8 cellular contexts compared by ENCODE assay signal in genomic region chr20:63519765-63520593, GRCh38. TPM values are rescaled to one million over a fixed set of nuclear protein-coding genes. Genes with fewer than 3 reads are reported as not detected.
DNase-seq lines count a peak whose midpoint lies in the region; ATAC-seq, FAIRE-seq and TF ChIP-seq lines count a peak whose summit lies in the region.

No MANE protein-coding gene starts in this region.

- TF ChIP-seq EP300 in HepG2 (IDR thresholded peaks at IDR 0.05; ENCODE audit: low read depth in 2 of 2, low read length in 2 of 2) (no peak), HepG2 (CRISPR knock-in tag; IDR thresholded peaks at IDR 0.05; ENCODE audit: borderline replicate concordance) (no peak)

- H3K4me2 ChIP-seq in HepG2 (ENCODE audit: low read depth, low read length), result peak overlapping the region; percentile 70

- H3K27ac ChIP-seq in VCaP, result peak overlapping the region; percentile 96
- no peak overlapping the region for H3K27ac ChIP-seq in HepG2 (ENCODE audit: extremely low read length, insufficient read depth, low read length)

- no peaks in the 10 kb centered on the region for H3K9me3 ChIP-seq in HepG2 (ENCODE audit: low read length)

- no peak for TF ChIP-seq POLR2A in HepG2 (IDR thresholded peaks at IDR 0.05; ENCODE audit: insufficient read depth in 1 of 2, low read depth in 2 of 2, low read length in 2 of 2)

- 11% methylated on average over 62 of the region's 73 CpGs for WGBS in HepG2 (ENCODE audit: low lambda C conversion rate)

- FAIRE-seq in HTR-8/SVneo (lab: Jason Lieb, UNC) (peak; percentile 94), HepG2 (lab: Jason Lieb, UNC) (no peak), RCC 7860 (lab: Jason Lieb, UNC) (no peak)

- H3K4me1 ChIP-seq in HepG2 (ENCODE audit: insufficient read depth, low read length), result peaks cover 11% of the 10 kb centered on the region

- in situ Hi-C loops in HepG2 (cut with HindIII; ENCODE audit: extremely low pct_ligation_motif_present, low pct_unique_long_range_greater_than_20kb), result no loop called here

- TF ChIP-seq RAD21 in HepG2 (CRISPR knock-in tag; IDR thresholded peaks at IDR 0.05), result no peak

- H3K4me3 ChIP-seq in HepG2 (replicated peaks in 1 of 3; ENCODE audit: insufficient read depth in 1 of 3, low read depth in 2 of 3, low read length in 3 of 3), result peak overlapping the region; percentile 56 to 69 (median 61); a peak in 4 of 6 replicates

- no peak overlapping the region for H2AFZ ChIP-seq in HepG2 (ENCODE audit: low read length)

- ATAC-seq in GM21390 (IDR thresholded peaks at IDR 0.05; ENCODE audit: unreplicated experiment) (peak; percentile 46), HepG2 (peak; percentile 46)

- peaks cover 24 to 56% of the 10 kb centered on the region in 2 experiments for H3K27me3 ChIP-seq in HepG2 (ENCODE audit: control insufficient read depth in 1 of 2, insufficient read depth in 2 of 2, low read length in 2 of 2)

- peaks cover 2% of the 10 kb centered on the region; the same call in 1 of the 2 replicates for H4K20me1 ChIP-seq in HepG2 (ENCODE audit: insufficient read depth, low read length)

- CTCF ChIA-PET in HepG2 (lab: Yijun Ruan, JAX; ENCODE audit: low intra/inter-chr PET ratio, low total read pairs), result interaction anchor here (1.5 kb wide), 1 partner anchor 24 kb away, joined by 4 read pairs; no protein-coding TSS in a partner anchor

- H3K9ac ChIP-seq in HepG2 (ENCODE audit: insufficient read depth, low read depth, low read length), result no peak overlapping the region

- POLR2A ChIA-PET in HepG2 (lab: Yijun Ruan, JAX), result interaction anchor here (0.6 to 2.1 kb wide), 5 partner anchors 16 to 107 kb away, joined by 3 to 9 read pairs (median 5); partner anchors contain the start of genes GMEB2 and HELZ2

- no peaks in the 10 kb centered on the region for H3K36me3 ChIP-seq in HepG2 (replicated peaks in 1 of 2; ENCODE audit: control insufficient read depth in 1 of 2, insufficient read depth in 2 of 2, low read length in 2 of 2)

- DNase-seq in D341Med (ENCODE audit: low spot score) (peak; percentile 88), HTR-8/SVneo (ENCODE audit: insufficient read length, low spot score) (peak; percentile 92), cerebellum (ENCODE audit: low spot score) (peak; percentile 63), HepG2 (ENCODE audit: low spot score) (no peak), RCC 7860 (ENCODE audit: low spot score) (no peak)
- peak in 2 of 3 experiments; percentile 31 to 68 for DNase-seq in stimulated activated CD4-positive, alpha-beta T cell treated with anti-CD3 and anti-CD28 coated beads, TNF-alpha, amount 100 ng/mL, for 24 hours (ENCODE audit: low read depth in 3 of 3)

- intact Hi-C loops in HepG2 (cut with micrococcal nuclease; ENCODE audit: unreplicated experiment), result no loop called here

- TF ChIP-seq CTCF in VCaP (conservative IDR thresholded peaks at IDR 0.05) (peak; percentile 41), HepG2 (CRISPR knock-in tag; IDR thresholded peaks at IDR 0.05) (peak; percentile 38; the same call in 1 of the 2 replicates)

- H3K79me2 ChIP-seq in HepG2 (ENCODE audit: insufficient read depth, low read length), result no peaks in the 10 kb centered on the region

- no TSS peak for BruUV-seq in HepG2 (replicated peaks; lab: Mats Ljungman, UMichigan)

RNA-seq across cellular contexts. Expression of gene PPDPF, which starts 0.6 kb away (rescaled TPM):
- total RNA-seq in cerebellum (48.6 TPM), HepG2 (2016; rRNA removed; fragmentation: Illumina TruSeq; extraction: Trizol) (6.0 and 7.0 TPM in 2 replicates)
- 21.9 and 23.8 TPM in 2 replicates for total RNA-seq in HepG2 (2016; cell fraction: cytosol; rRNA removed; fragmentation: Illumina TruSeq; extraction: Trizol; ENCODE audit: low read depth)
- 4.3 and 5.4 TPM in 2 replicates for total RNA-seq in HepG2 (2016; cell fraction: insoluble cytoplasmic fraction; rRNA removed; fragmentation: Illumina TruSeq; extraction: Trizol)
- 16.4 and 22.5 TPM in 2 replicates for total RNA-seq in HepG2 (2016; cell fraction: membrane; rRNA removed; fragmentation: Illumina TruSeq; extraction: Trizol)
- total RNA-seq in HepG2 (2016; cell fraction: nucleus; rRNA removed; fragmentation: Illumina TruSeq; extraction: Trizol), result 5.4 and 6.2 TPM in 2 replicates
- 1.8 and 2.2 TPM in 2 replicates for polyA plus RNA-seq in HepG2 (2011; rRNA removed)
- 2.4 and 6.2 TPM in 2 replicates for polyA plus RNA-seq in HepG2 (2011; cell fraction: cytosol; rRNA removed)
- polyA plus RNA-seq in HepG2 (2011; cell fraction: nucleus; rRNA removed), result 6.3 and 9.5 TPM in 2 replicates
- polyA plus RNA-seq in HepG2 (2012), result 12.0 and 18.6 TPM in 2 replicates
- polyA plus RNA-seq in HepG2 (2016; cell fraction: cytosol; fragmentation: Illumina TruSeq; extraction: Trizol; ENCODE audit: low read depth), result 606 and 718 TPM in 2 replicates
- 42.4 and 57.7 TPM in 2 replicates for polyA plus RNA-seq in HepG2 (2016; cell fraction: insoluble cytoplasmic fraction; fragmentation: Illumina TruSeq; extraction: Trizol; ENCODE audit: low read depth)
- 288 and 295 TPM in 2 replicates for polyA plus RNA-seq in HepG2 (2016; cell fraction: membrane; fragmentation: Illumina TruSeq; extraction: Trizol; ENCODE audit: low read depth)
- polyA plus RNA-seq in HepG2 (2016; cell fraction: nucleus; fragmentation: Illumina TruSeq; extraction: Trizol; ENCODE audit: insufficient read depth, low read depth), result 40.1 and 40.2 TPM in 2 replicates
- polyA minus RNA-seq in HepG2 (2011; rRNA and poly(A)+ RNA removed; ENCODE audit: low replicate concordance), result 8.4 and 13.9 TPM in 2 replicates
- polyA minus RNA-seq in HepG2 (2011; cell fraction: cytosol; rRNA and poly(A)+ RNA removed), result 15.8 and 39.4 TPM in 2 replicates
- 4.5 and 4.8 TPM in 2 replicates for polyA minus RNA-seq in HepG2 (2011; cell fraction: nucleus; rRNA and poly(A)+ RNA removed)

RNA-seq across cellular contexts. Expression of gene PTK6, which starts 17.2 kb away (rescaled TPM):
- total RNA-seq in cerebellum (not detected), HepG2 (2016; rRNA removed; fragmentation: Illumina TruSeq; extraction: Trizol) (not detected in 2 replicates)
- not detected in 2 replicates for total RNA-seq in HepG2 (2016; cell fraction: cytosol; rRNA removed; fragmentation: Illumina TruSeq; extraction: Trizol; ENCODE audit: low read depth)
- total RNA-seq in HepG2 (2016; cell fraction: insoluble cytoplasmic fraction; rRNA removed; fragmentation: Illumina TruSeq; extraction: Trizol), result not detected in 2 replicates
- not detected in 2 replicates for total RNA-seq in HepG2 (2016; cell fraction: membrane; rRNA removed; fragmentation: Illumina TruSeq; extraction: Trizol)
- not detected in 2 replicates for total RNA-seq in HepG2 (2016; cell fraction: nucleus; rRNA removed; fragmentation: Illumina TruSeq; extraction: Trizol)
- polyA plus RNA-seq in HepG2 (2011; rRNA removed), result 0.07 and 0.08 TPM in 2 replicates
- 0.05 and 0.08 TPM in 2 replicates for polyA plus RNA-seq in HepG2 (2011; cell fraction: cytosol; rRNA removed)
- 0.27 and 0.42 TPM in 2 replicates for polyA plus RNA-seq in HepG2 (2011; cell fraction: nucleus; rRNA removed)
- polyA plus RNA-seq in HepG2 (2012), result 0.09 and 0.11 TPM in 2 replicates
- polyA plus RNA-seq in HepG2 (2016; cell fraction: cytosol; fragmentation: Illumina TruSeq; extraction: Trizol; ENCODE audit: low read depth), result not detected in 2 replicates
- not detected in 2 replicates for polyA plus RNA-seq in HepG2 (2016; cell fraction: insoluble cytoplasmic fraction; fragmentation: Illumina TruSeq; extraction: Trizol; ENCODE audit: low read depth)
- polyA plus RNA-seq in HepG2 (2016; cell fraction: membrane; fragmentation: Illumina TruSeq; extraction: Trizol; ENCODE audit: low read depth), result not detected in 2 replicates
- polyA plus RNA-seq in HepG2 (2016; cell fraction: nucleus; fragmentation: Illumina TruSeq; extraction: Trizol; ENCODE audit: insufficient read depth, low read depth), result not detected in 2 replicates
- polyA minus RNA-seq in HepG2 (2011; rRNA and poly(A)+ RNA removed; ENCODE audit: low replicate concordance), result 0.18 and 9.4 TPM in 2 replicates
- not detected in 2 replicates for polyA minus RNA-seq in HepG2 (2011; cell fraction: cytosol; rRNA and poly(A)+ RNA removed)
- polyA minus RNA-seq in HepG2 (2011; cell fraction: nucleus; rRNA and poly(A)+ RNA removed), result 0.12 and 0.13 TPM in 2 replicates

RNA-seq across cellular contexts. Expression of gene EEF1A2, which starts 21.1 kb away (rescaled TPM):
- total RNA-seq in cerebellum (78.4 TPM), HepG2 (2016; rRNA removed; fragmentation: Illumina TruSeq; extraction: Trizol) (0.36 and 0.44 TPM in 2 replicates)
- 0.51 TPM in 1 of 2 replicates, not detected in the other for total RNA-seq in HepG2 (2016; cell fraction: cytosol; rRNA removed; fragmentation: Illumina TruSeq; extraction: Trizol; ENCODE audit: low read depth)
- total RNA-seq in HepG2 (2016; cell fraction: insoluble cytoplasmic fraction; rRNA removed; fragmentation: Illumina TruSeq; extraction: Trizol), result 0.18 and 0.37 TPM in 2 replicates
- 0.90 and 1.00 TPM in 2 replicates for total RNA-seq in HepG2 (2016; cell fraction: membrane; rRNA removed; fragmentation: Illumina TruSeq; extraction: Trizol)
- 0.22 and 0.47 TPM in 2 replicates for total RNA-seq in HepG2 (2016; cell fraction: nucleus; rRNA removed; fragmentation: Illumina TruSeq; extraction: Trizol)
- polyA plus RNA-seq in HepG2 (2011; rRNA removed), result 0.87 and 1.8 TPM in 2 replicates
- 1.6 and 1.7 TPM in 2 replicates for polyA plus RNA-seq in HepG2 (2011; cell fraction: cytosol; rRNA removed)
- 2.6 and 2.9 TPM in 2 replicates for polyA plus RNA-seq in HepG2 (2011; cell fraction: nucleus; rRNA removed)
- 1.0 and 4.0 TPM in 2 replicates for polyA plus RNA-seq in HepG2 (2012)
- polyA plus RNA-seq in HepG2 (2016; cell fraction: cytosol; fragmentation: Illumina TruSeq; extraction: Trizol; ENCODE audit: low read depth), result 0.58 and 0.81 TPM in 2 replicates
- 0.54 and 1.5 TPM in 2 replicates for polyA plus RNA-seq in HepG2 (2016; cell fraction: insoluble cytoplasmic fraction; fragmentation: Illumina TruSeq; extraction: Trizol; ENCODE audit: low read depth)
- 0.81 and 1.1 TPM in 2 replicates for polyA plus RNA-seq in HepG2 (2016; cell fraction: membrane; fragmentation: Illumina TruSeq; extraction: Trizol; ENCODE audit: low read depth)
- 1.2 and 1.5 TPM in 2 replicates for polyA plus RNA-seq in HepG2 (2016; cell fraction: nucleus; fragmentation: Illumina TruSeq; extraction: Trizol; ENCODE audit: insufficient read depth, low read depth)
- 1.4 and 21.5 TPM in 2 replicates for polyA minus RNA-seq in HepG2 (2011; rRNA and poly(A)+ RNA removed; ENCODE audit: low replicate concordance)
- polyA minus RNA-seq in HepG2 (2011; cell fraction: cytosol; rRNA and poly(A)+ RNA removed), result 1.1 and 3.3 TPM in 2 replicates
- polyA minus RNA-seq in HepG2 (2011; cell fraction: nucleus; rRNA and poly(A)+ RNA removed), result 0.75 and 1.0 TPM in 2 replicates

RNA-seq across cellular contexts. Expression of gene SRMS, which starts 27.6 kb away (rescaled TPM):
- total RNA-seq in cerebellum, result not detected
- total RNA-seq in HepG2 (2016; rRNA removed; fragmentation: Illumina TruSeq; extraction: Trizol), result not detected in 2 replicates
- total RNA-seq in HepG2 (2016; cell fraction: cytosol; rRNA removed; fragmentation: Illumina TruSeq; extraction: Trizol; ENCODE audit: low read depth), result not detected in 2 replicates
- total RNA-seq in HepG2 (2016; cell fraction: insoluble cytoplasmic fraction; rRNA removed; fragmentation: Illumina TruSeq; extraction: Trizol), result not detected in 2 replicates
- not detected in 2 replicates for total RNA-seq in HepG2 (2016; cell fraction: membrane; rRNA removed; fragmentation: Illumina TruSeq; extraction: Trizol)
- not detected in 2 replicates for total RNA-seq in HepG2 (2016; cell fraction: nucleus; rRNA removed; fragmentation: Illumina TruSeq; extraction: Trizol)
- 0.09 TPM in 1 of 2 replicates, not detected in the other for polyA plus RNA-seq in HepG2 (2011; rRNA removed)
- not detected in 2 replicates for polyA plus RNA-seq in HepG2 (2011; cell fraction: cytosol; rRNA removed)
- 0.10 and 0.37 TPM in 2 replicates for polyA plus RNA-seq in HepG2 (2011; cell fraction: nucleus; rRNA removed)
- polyA plus RNA-seq in HepG2 (2012), result 0.17 TPM in 1 of 2 replicates, not detected in the other
- polyA plus RNA-seq in HepG2 (2016; cell fraction: cytosol; fragmentation: Illumina TruSeq; extraction: Trizol; ENCODE audit: low read depth), result not detected in 2 replicates
- not detected in 2 replicates for polyA plus RNA-seq in HepG2 (2016; cell fraction: insoluble cytoplasmic fraction; fragmentation: Illumina TruSeq; extraction: Trizol; ENCODE audit: low read depth)
- polyA plus RNA-seq in HepG2 (2016; cell fraction: membrane; fragmentation: Illumina TruSeq; extraction: Trizol; ENCODE audit: low read depth), result not detected in 2 replicates
- not detected in 2 replicates for polyA plus RNA-seq in HepG2 (2016; cell fraction: nucleus; fragmentation: Illumina TruSeq; extraction: Trizol; ENCODE audit: insufficient read depth, low read depth)
- polyA minus RNA-seq in HepG2 (2011; rRNA and poly(A)+ RNA removed; ENCODE audit: low replicate concordance), result 0.28 TPM in 1 of 2 replicates, not detected in the other
- polyA minus RNA-seq in HepG2 (2011; cell fraction: cytosol; rRNA and poly(A)+ RNA removed), result not detected in 2 replicates
- not detected in 2 replicates for polyA minus RNA-seq in HepG2 (2011; cell fraction: nucleus; rRNA and poly(A)+ RNA removed)

RNA-seq across cellular contexts. Expression of gene FNDC11, which starts 34.0 kb away (rescaled TPM):
- total RNA-seq in cerebellum, result 0.73 TPM
- not detected in 2 replicates for total RNA-seq in HepG2 (2016; rRNA removed; fragmentation: Illumina TruSeq; extraction: Trizol)
- total RNA-seq in HepG2 (2016; cell fraction: cytosol; rRNA removed; fragmentation: Illumina TruSeq; extraction: Trizol; ENCODE audit: low read depth), result not detected in 2 replicates
- not detected in 2 replicates for total RNA-seq in HepG2 (2016; cell fraction: insoluble cytoplasmic fraction; rRNA removed; fragmentation: Illumina TruSeq; extraction: Trizol)
- not detected in 2 replicates for total RNA-seq in HepG2 (2016; cell fraction: membrane; rRNA removed; fragmentation: Illumina TruSeq; extraction: Trizol)
- not detected in 2 replicates for total RNA-seq in HepG2 (2016; cell fraction: nucleus; rRNA removed; fragmentation: Illumina TruSeq; extraction: Trizol)
- 0.07 and 0.13 TPM in 2 replicates for polyA plus RNA-seq in HepG2 (2011; rRNA removed)
- polyA plus RNA-seq in HepG2 (2011; cell fraction: cytosol; rRNA removed), result 0.19 and 0.23 TPM in 2 replicates
- polyA plus RNA-seq in HepG2 (2011; cell fraction: nucleus; rRNA removed), result 0.45 and 0.48 TPM in 2 replicates
- 0.05 TPM in 1 of 2 replicates, not detected in the other for polyA plus RNA-seq in HepG2 (2012)
- polyA plus RNA-seq in HepG2 (2016; cell fraction: cytosol; fragmentation: Illumina TruSeq; extraction: Trizol; ENCODE audit: low read depth), result not detected in 2 replicates
- not detected in 2 replicates for polyA plus RNA-seq in HepG2 (2016; cell fraction: insoluble cytoplasmic fraction; fragmentation: Illumina TruSeq; extraction: Trizol; ENCODE audit: low read depth)
- not detected in 2 replicates for polyA plus RNA-seq in HepG2 (2016; cell fraction: membrane; fragmentation: Illumina TruSeq; extraction: Trizol; ENCODE audit: low read depth)
- polyA plus RNA-seq in HepG2 (2016; cell fraction: nucleus; fragmentation: Illumina TruSeq; extraction: Trizol; ENCODE audit: insufficient read depth, low read depth), result not detected in 2 replicates
- 0.10 and 0.84 TPM in 2 replicates for polyA minus RNA-seq in HepG2 (2011; rRNA and poly(A)+ RNA removed; ENCODE audit: low replicate concordance)
- not detected in 2 replicates for polyA minus RNA-seq in HepG2 (2011; cell fraction: cytosol; rRNA and poly(A)+ RNA removed)
- polyA minus RNA-seq in HepG2 (2011; cell fraction: nucleus; rRNA and poly(A)+ RNA removed), result not detected in 2 replicates

Comparison
In these comparisons a context has a peak if more than half of its experiments do, and no peak if none do; other contexts are left out.
1. DNase-seq: peak in D341Med (single experiment), HTR-8/SVneo (single experiment), cerebellum (single experiment) and stimulated activated CD4-positive, alpha-beta T cell treated with anti-CD3 and anti-CD28 coated beads, TNF-alpha, amount 100 ng/mL, for 24 hours (2 of 3); none in HepG2 (single experiment) and RCC 7860 (single experiment).
2. RNA of gene EEF1A2, which starts 21.1 kb away (total RNA-seq): 78.4 TPM in cerebellum (single experiment); 0.18 to 1.00 TPM in HepG2; every median in the first group is over 10 times any median in the second.